In genomic region chr4:152535903-152536544, GRCh38 we compare ENCODE assay signal across 1 cellular context.
TF ChIP-seq lines count a peak whose summit lies in the region.

Gene FBXW7 (minus strand): TSS chr4:152536092. CDS start chr4:152411803, 124,289 bp downstream.

TF ChIP-seq in GM12878, 131 proteins besides CTCF, POLR2A, EP300 and RAD21 (continued from another document and continues in another):
- TF ChIP-seq USF2 (IDR thresholded peaks at IDR 0.05; ENCODE audit: borderline replicate concordance, low read depth, low read length), result no peak
- TF ChIP-seq REST (IDR thresholded peaks at IDR 0.05; ENCODE audit: low read depth, low read length), result no peak
- TF ChIP-seq SUPT20H (IDR thresholded peaks at IDR 0.05; ENCODE audit: borderline replicate concordance, control insufficient read depth, low read depth, low read length), result no peak
- peak; percentile 51; the same call in 1 of the 2 replicates for TF ChIP-seq ZNF687 (IDR thresholded peaks at IDR 0.05)
- TF ChIP-seq ATF7 (IDR thresholded peaks at IDR 0.05; ENCODE audit: low read depth), result peak; percentile 41; the same call in 1 of the 2 replicates
- TF ChIP-seq BACH1 (IDR thresholded peaks at IDR 0.05; ENCODE audit: borderline replicate concordance), result peak; percentile 60
- peak; percentile 93 for TF ChIP-seq RELA (IDR thresholded peaks at IDR 0.05; ENCODE audit: borderline replicate concordance, partially characterized antibody)
- TF ChIP-seq RCOR1 (conservative IDR thresholded peaks at IDR 0.05; ENCODE audit: low read depth, low read length), result 0 out of 2 replicates have a peak, but pooled peaks have one; percentile 64
- TF ChIP-seq ZNF592 (IDR thresholded peaks at IDR 0.05), result no peak
- TF ChIP-seq WRNIP1 (IDR thresholded peaks at IDR 0.05; ENCODE audit: borderline replicate concordance, low read depth, low read length), result no peak
- peak; percentile 9 for TF ChIP-seq BCL3 (IDR thresholded peaks at IDR 0.05; ENCODE audit: borderline replicate concordance, insufficient read depth, low read depth, low read length, poor library complexity, severe bottlenecking)
- no peak for TF ChIP-seq RBBP5 (conservative IDR thresholded peaks at IDR 0.05)
- peak; percentile 81 for TF ChIP-seq HCFC1 (IDR thresholded peaks at IDR 0.05; ENCODE audit: low read length)
- TF ChIP-seq NRF1 (conservative IDR thresholded peaks at IDR 0.05; ENCODE audit: low read depth, low read length), result no peak
- TF ChIP-seq MYB (IDR thresholded peaks at IDR 0.05; ENCODE audit: borderline replicate concordance, low read depth, low read length), result no peak
- TF ChIP-seq NFYA (IDR thresholded peaks at IDR 0.05; ENCODE audit: borderline replicate concordance, low read depth, low read length), result no peak
- TF ChIP-seq ZBTB40 (IDR thresholded peaks at IDR 0.05; ENCODE audit: borderline replicate concordance), result peak; percentile 89; the same call in 1 of the 2 replicates
- TF ChIP-seq DPF2 (IDR thresholded peaks at IDR 0.05), result peak; percentile 56; the same call in 1 of the 2 replicates
- TF ChIP-seq CHD2 (IDR thresholded peaks at IDR 0.05; ENCODE audit: borderline replicate concordance, low read depth, low read length), result peak; percentile 74
- peak; percentile 62 for TF ChIP-seq KLF5 (IDR thresholded peaks at IDR 0.05; ENCODE audit: partially characterized antibody)
- 0 out of 2 replicates have a peak, but pooled peaks have one; percentile 10 for TF ChIP-seq BRCA1 (IDR thresholded peaks at IDR 0.05; ENCODE audit: low read depth, low read length)
- TF ChIP-seq GATAD2B (conservative IDR thresholded peaks at IDR 0.05; ENCODE audit: low read depth), result no peak; the same call in 1 of the 2 replicates
- TF ChIP-seq E2F8 (IDR thresholded peaks at IDR 0.05; ENCODE audit: low read depth, partially characterized antibody), result peak; percentile 82
- TF ChIP-seq MXI1 (IDR thresholded peaks at IDR 0.05; ENCODE audit: low read depth, low read length), result peak; percentile 95
- no peak for TF ChIP-seq IRF5 (IDR thresholded peaks at IDR 0.05; ENCODE audit: borderline replicate concordance)
- no peak for TF ChIP-seq HDAC2 (IDR thresholded peaks at IDR 0.05)
- peak; percentile 41 for TF ChIP-seq SIX5 (IDR thresholded peaks at IDR 0.05; ENCODE audit: low read depth, low read length, severe bottlenecking)
- TF ChIP-seq ZSCAN29 (IDR thresholded peaks at IDR 0.05), result no peak
- peak; percentile 91 for TF ChIP-seq NR2F1 (conservative IDR thresholded peaks at IDR 0.05)
- 0 out of 2 replicates have a peak, but pooled peaks have one; percentile 57 for TF ChIP-seq HDGF (IDR thresholded peaks at IDR 0.05)
- TF ChIP-seq FOS (IDR thresholded peaks at IDR 0.05; ENCODE audit: borderline replicate concordance, extremely low read depth, insufficient read length), result no peak
- TF ChIP-seq FOXK2 (IDR thresholded peaks at IDR 0.05), result no peak
- TF ChIP-seq TBL1XR1 (IDR thresholded peaks at IDR 0.05; ENCODE audit: low read depth, low read length), result peak; percentile 35
- TF ChIP-seq ZNF207 (IDR thresholded peaks at IDR 0.05; ENCODE audit: borderline replicate concordance), result peak; percentile 58; the same call in 1 of the 2 replicates
- no peak for TF ChIP-seq BCL11A (IDR thresholded peaks at IDR 0.05; ENCODE audit: low read depth, low read length)
